15 cellular contexts compared by ENCODE assay signal in genomic region chr12:132156145-132156709, GRCh38. TPM values are rescaled to one million over a fixed set of nuclear protein-coding genes. Genes with fewer than 3 reads are reported as not detected.
DNase-seq lines count a peak whose midpoint lies in the region; ATAC-seq, FAIRE-seq and TF ChIP-seq lines count a peak whose summit lies in the region.
"Had no signal": no experiment of that assay in that cellular context is flagged by ENCODE, and none has a peak within 500 bp of the region (broad histone marks: within the 10 kb centered on the region; RNA-seq: fewer than 3 reads in every experiment).

No MANE protein-coding gene starts in this region.

- intact Hi-C loops in natural killer cell (cut with micrococcal nuclease) (loop anchor here (10.0 kb wide), 1 partner anchor 369 kb away; no protein-coding TSS in a partner anchor), GM12878 (cut with micrococcal nuclease; ENCODE audit: unreplicated experiment) (no loop called here), body of pancreas (cut with DNase I) (loop anchor here (10.0 kb wide), 1 partner anchor 459 kb away; the partner anchor contains the start of genes LRCOL1 and P2RX2), spleen (cut with DNase I; ENCODE audit: low total_unique reads) (loop anchor here (10.0 kb wide), 2 partner anchors 259 to 459 kb away; partner anchors contain the start of genes LRCOL1 and P2RX2)

- H3K4me1 Mint-ChIP-seq in natural killer cell treated with Interleukin-12 subunit alpha and Interleukin-12 subunit beta and Interleukin-15 and Interleukin-18, amount 100 ng/mL, for 72 hours (ENCODE audit: low read depth in 2 of 2), result no peaks in the 10 kb centered on the region
- peaks cover 0 to 5% of the 10 kb centered on the region in 2 donors for H3K4me1 Mint-ChIP-seq in natural killer cell

- no peaks in the 10 kb centered on the region for H3K79me2 ChIP-seq in GM12878 (ENCODE audit: control insufficient read depth, insufficient read depth, low read length)

- H3K27me3 ChIP-seq in GM12878 (replicated peaks in 1 of 2; ENCODE audit: control insufficient read depth in 2 of 2, insufficient read depth in 2 of 2, low read length in 1 of 2) (no peaks in the 10 kb centered on the region), body of pancreas (no peaks in the 10 kb centered on the region), spleen (replicated peaks in 1 of 7) (no peaks in the 10 kb centered on the region), SJCRH30 (no peaks in the 10 kb centered on the region)
- H3K27me3 ChIP-seq: BLaER1 had no signal

- in situ Hi-C loops in GM12878 (cut with MboI), result no loop called here

- peaks cover 8% of the 10 kb centered on the region for H3K9me3 ChIP-seq in GM12878 (replicated peaks; ENCODE audit: control insufficient read depth, insufficient read depth, low read length)
- no peaks in the 10 kb centered on the region for H3K9me3 ChIP-seq in body of pancreas
- no peaks in the 10 kb centered on the region for H3K9me3 ChIP-seq in spleen
- no peaks in the 10 kb centered on the region; the same call in 1 of the 2 replicates for H3K9me3 ChIP-seq in SJCRH30 (replicated peaks)
- H3K9me3 ChIP-seq: Caco-2 had no signal

- no peak overlapping the region for H3K27ac ChIP-seq in GM12878 (ENCODE audit: control insufficient read depth, insufficient read depth)
- no peak overlapping the region for H3K27ac ChIP-seq in body of pancreas
- no peak overlapping the region for H3K27ac ChIP-seq in spleen
- H3K27ac ChIP-seq in SJCRH30, result no peak overlapping the region
- H3K27ac ChIP-seq: BLaER1 had no signal

- H3K36me3 Mint-ChIP-seq in natural killer cell treated with Interleukin-12 subunit alpha and Interleukin-12 subunit beta and Interleukin-15 and Interleukin-18, amount 100 ng/mL, for 72 hours, result no peaks in the 10 kb centered on the region
- no peaks in the 10 kb centered on the region for H3K36me3 Mint-ChIP-seq in natural killer cell
- H3K36me3 Mint-ChIP-seq: CD8-positive, alpha-beta memory T cell had no signal

- H3K36me3 ChIP-seq in GM12878 (ENCODE audit: control insufficient read depth in 2 of 2, insufficient read depth in 2 of 2, low read length in 1 of 2) (peaks cover 3 to 12% of the 10 kb centered on the region in 2 experiments), body of pancreas (replicated peaks in 1 of 2; ENCODE audit: insufficient read depth in 1 of 2, low read depth in 2 of 2) (peaks cover 0 to 3% of the 10 kb centered on the region in 2 donors), spleen (peaks cover 0 to 18% (median 13%) of the 10 kb centered on the region in 6 donors), SJCRH30 (peaks cover 15% of the 10 kb centered on the region; the same call in 1 of the 2 replicates)

- 95% methylated on average over 7 of the region's 7 CpGs for WGBS in GM12878 (ENCODE audit: insufficient coverage, insufficient replicate concordance, low lambda C conversion rate, missing lambda C conversion rate)
- WGBS in body of pancreas, 2 donors, result 93 to 94% methylated on average over 7 of the region's 7 CpGs
- WGBS in spleen, 5 donors, result 94 to 98% (median 97%) methylated on average over 7 of the region's 7 CpGs

- TF ChIP-seq RAD21 in GM12878 (IDR thresholded peaks at IDR 0.05; ENCODE audit: insufficient read depth, low read depth, low read length), result no peak

- no peak overlapping the region for H2AFZ ChIP-seq in GM12878 (ENCODE audit: control insufficient read depth, low read depth, low read length)

- no peaks in the 10 kb centered on the region for H3K9me3 Mint-ChIP-seq in natural killer cell treated with Interleukin-12 subunit alpha and Interleukin-12 subunit beta and Interleukin-15 and Interleukin-18, amount 100 ng/mL, for 72 hours
- no peaks in the 10 kb centered on the region for H3K9me3 Mint-ChIP-seq in natural killer cell
- H3K9me3 Mint-ChIP-seq: CD8-positive, alpha-beta memory T cell had no signal

- POLR2A ChIA-PET in GM12878 (lab: Charles Lee), result no interaction called here

- no peak overlapping the region for H3K4me2 ChIP-seq in GM12878 (ENCODE audit: control insufficient read depth, insufficient read depth)
- H3K4me2 ChIP-seq: BLaER1 had no signal

- no peak overlapping the region for H3K27ac Mint-ChIP-seq in natural killer cell treated with Interleukin-12 subunit alpha and Interleukin-12 subunit beta and Interleukin-15 and Interleukin-18, amount 100 ng/mL, for 72 hours
- H3K27ac Mint-ChIP-seq in natural killer cell, result no peak overlapping the region
- H3K27ac Mint-ChIP-seq: CD8-positive, alpha-beta memory T cell had no signal

- no peaks in the 10 kb centered on the region for H3K4me1 ChIP-seq in GM12878 (ENCODE audit: control insufficient read depth, insufficient read depth, low read length)
- H3K4me1 ChIP-seq in body of pancreas, result peaks cover 8% of the 10 kb centered on the region
- H3K4me1 ChIP-seq in spleen, result peaks cover 7 to 17% (median 12%) of the 10 kb centered on the region in 6 donors
- H3K4me1 ChIP-seq in SJCRH30, result no peaks in the 10 kb centered on the region
- H3K4me1 ChIP-seq: Caco-2 had no signal

- FAIRE-seq in GM12878 (lab: Jason Lieb, UNC), result peak; percentile 73
- FAIRE-seq: H54 had no signal

- H3K9ac ChIP-seq in GM12878 (ENCODE audit: control insufficient read depth, insufficient read depth, low read length), result no peak overlapping the region
- H3K9ac ChIP-seq: BLaER1 had no signal

- TF ChIP-seq CTCF in natural killer cell (IDR thresholded peaks at IDR 0.05) (no peak), GM12878 (IDR thresholded peaks at IDR 0.05 in 2 of 3, conservative IDR thresholded peaks at IDR 0.05 in 1 of 3; ENCODE audit: control insufficient read depth in 2 of 3, extremely low read depth in 1 of 3, insufficient read depth in 1 of 3, low read depth in 3 of 3, low read length in 3 of 3) (no peak), body of pancreas (IDR thresholded peaks at IDR 0.05) (no peak), spleen (IDR thresholded peaks at IDR 0.05 in 8 of 11, conservative IDR thresholded peaks at IDR 0.05 in 3 of 11) (no peak)

- BruUV-seq in GM12878 (replicated peaks; lab: Mats Ljungman, UMichigan), result no TSS peak

- no peak overlapping the region for H3K4me3 Mint-ChIP-seq in natural killer cell treated with Interleukin-12 subunit alpha and Interleukin-12 subunit beta and Interleukin-15 and Interleukin-18, amount 100 ng/mL, for 72 hours
- no peak overlapping the region for H3K4me3 Mint-ChIP-seq in natural killer cell
- H3K4me3 Mint-ChIP-seq: CD8-positive, alpha-beta memory T cell had no signal

- TF ChIP-seq POLR2A in GM12878 (IDR thresholded peaks at IDR 0.05; ENCODE audit: low read depth, low read length), result no peak
- TF ChIP-seq POLR2A in erythroblast (IDR thresholded peaks at IDR 0.05; ENCODE audit: low read length), result no peak
- TF ChIP-seq POLR2A in body of pancreas (IDR thresholded peaks at IDR 0.05), result no peak
- no peak for TF ChIP-seq POLR2A in spleen (IDR thresholded peaks at IDR 0.05)

- H3K4me3 ChIP-seq in GM12878, result no peak overlapping the region
- H3K4me3 ChIP-seq in body of pancreas, result no peak overlapping the region
- no peak overlapping the region for H3K4me3 ChIP-seq in spleen
- H3K4me3 ChIP-seq in SJCRH30, result no peak overlapping the region
- H3K4me3 ChIP-seq: BLaER1 had no signal

- H4K20me1 ChIP-seq in GM12878 (ENCODE audit: control insufficient read depth, insufficient read depth), result peaks cover 3% of the 10 kb centered on the region; the same call in 1 of the 2 replicates

- CTCF ChIA-PET in GM12878 (lab: Yijun Ruan, JAX), result no interaction called here

- no peak for ATAC-seq in natural killer cell treated with Interleukin-12 subunit alpha and Interleukin-12 subunit beta and Interleukin-15 and Interleukin-18, amount 100 ng/mL, for 72 hours
- ATAC-seq in natural killer cell (no peak), GM12878 (no peak), body of pancreas (no peak)

- no peaks in the 10 kb centered on the region for H3K27me3 Mint-ChIP-seq in natural killer cell treated with Interleukin-12 subunit alpha and Interleukin-12 subunit beta and Interleukin-15 and Interleukin-18, amount 100 ng/mL, for 72 hours
- no peaks in the 10 kb centered on the region for H3K27me3 Mint-ChIP-seq in natural killer cell (ENCODE audit: low read depth in 2 of 2)
- H3K27me3 Mint-ChIP-seq: CD8-positive, alpha-beta memory T cell had no signal

- SMC1A ChIA-PET in GM12878 (lab: Charles Lee; ENCODE audit: uncharacterized antibody, unreplicated experiment), result no interaction called here

- DNase-seq in natural killer cell treated with Interleukin-12 subunit alpha and Interleukin-12 subunit beta and Interleukin-15 and Interleukin-18, amount 100 ng/mL, for 72 hours (ENCODE audit: low spot score), result peak; percentile 8
- DNase-seq in natural killer cell, result no peak
- no peak for DNase-seq in GM12878 (ENCODE audit: low read depth, low spot score)
- peak; percentile 41 to 60 for DNase-seq in erythroblast (lab: John Stamatoyannopoulos, UW)
- no peak for DNase-seq in body of pancreas
- no peak for DNase-seq in spleen
- DNase-seq in SJCRH30, result no peak
- DNase-seq: 8988T; AML-193; Caco-2; CD8-positive, alpha-beta memory T cell; DND-41; GDM1 had no signal

- RAD21 ChIA-PET in GM12878 (lab: Charles Lee; ENCODE audit: unreplicated experiment), result no interaction called here

- no peak for TF ChIP-seq EP300 in GM12878 (IDR thresholded peaks at IDR 0.05; ENCODE audit: borderline replicate concordance in 1 of 2, control insufficient read depth in 1 of 2, low read depth in 2 of 2, low read length in 2 of 2)

RNA-seq across cellular contexts. Expression of gene NOC4L, which starts 12.0 kb away (rescaled TPM):
- total RNA-seq in natural killer cell treated with Interleukin-12 subunit alpha and Interleukin-12 subunit beta and Interleukin-15 and Interleukin-18, amount 100 ng/mL, for 72 hours, result 10 to 100 TPM; 28.0 to 48.2 TPM
- 10 to 100 TPM; 21.0 to 30.2 (median 21.7) TPM for total RNA-seq in natural killer cell
- total RNA-seq in GM12878 (2013; cell fraction: nucleolus; rRNA removed), result 7.8 and 8.6 TPM in 2 replicates
- total RNA-seq in GM12878 (2014; rRNA removed), result 22.6 and 32.0 TPM in 2 replicates
- total RNA-seq in GM12878 (2014; rRNA removed; fragmentation: Illumina TruSeq; extraction: Trizol), result 4.7 and 7.4 TPM in 2 replicates
- 45.2 and 45.3 TPM in 2 replicates for total RNA-seq in GM12878 (2021)
- polyA plus RNA-seq in GM12878 (2011; ENCODE audit: low read depth), result 4.1 TPM
- 1.2 and 4.6 TPM in 2 replicates for polyA plus RNA-seq in GM12878 (2011; rRNA removed)
- 8.2 and 9.6 TPM in 2 replicates for polyA plus RNA-seq in GM12878 (2011; cell fraction: cytosol; rRNA removed)
- polyA plus RNA-seq in GM12878 (2011; cell fraction: nucleus; rRNA removed), result 20.7 and 33.0 TPM in 2 replicates
- polyA plus RNA-seq in GM12878 (2012), result 18.3 and 19.4 TPM in 2 replicates
- polyA plus RNA-seq in GM12878 (2014; fragmentation: Illumina TruSeq; extraction: Trizol), result 2.7 and 7.9 TPM in 2 replicates
- polyA plus RNA-seq in GM12878 (2014; fragmentation: Nextera tagmentation; extraction: Ambion mirVana), result 1 to 10 TPM in 1 of 2 experiments, under 1 TPM in 1; 0.72 to 3.7 TPM
- 22.6 and 32.9 TPM in 2 replicates for polyA plus RNA-seq in GM12878 (2014; rRNA removed)
- 10 to 100 TPM; 65.0 to 68.2 TPM for polyA plus RNA-seq in GM12878 (2016; fragmentation: Nextera tagmentation; extraction: Ambion mirVana)
- polyA minus RNA-seq in GM12878 (2011; rRNA and poly(A)+ RNA removed), result 2.0 and 5.5 TPM in 2 replicates
- polyA minus RNA-seq in GM12878 (2011; cell fraction: cytosol; rRNA and poly(A)+ RNA removed), result 9.8 and 12.6 TPM in 2 replicates
- 5.4 and 8.8 TPM in 2 replicates for polyA minus RNA-seq in GM12878 (2011; cell fraction: nucleus; rRNA and poly(A)+ RNA removed)
- total RNA-seq in body of pancreas, result 10 to 100 TPM; 10.9 to 18.1 TPM
- total RNA-seq in spleen, result 10 to 100 TPM in 6 of 7 donors, 1 to 10 TPM in 1; 8.3 to 18.7 (median 14.6) TPM
- 10 to 100 TPM; 25.2 to 38.6 (median 33.1) TPM for polyA plus RNA-seq in spleen
- total RNA-seq in SJCRH30 (2014; rRNA removed; shearing (Covaris generic)), result 14.3 and 15.4 TPM in 2 replicates

RNA-seq across cellular contexts. Expression of gene DDX51, which starts 12.1 kb away (rescaled TPM):
- total RNA-seq in natural killer cell treated with Interleukin-12 subunit alpha and Interleukin-12 subunit beta and Interleukin-15 and Interleukin-18, amount 100 ng/mL, for 72 hours, result 10 to 100 TPM; 29.5 to 83.7 TPM
- total RNA-seq in natural killer cell (10 to 100 TPM; 39.5 to 55.9 (median 54.2) TPM), GM12878 (2014; rRNA removed) (12.9 and 16.2 TPM in 2 replicates), GM12878 (2014; rRNA removed; fragmentation: Illumina TruSeq; extraction: Trizol) (7.5 and 8.1 TPM in 2 replicates), GM12878 (2021) (27.7 and 29.1 TPM in 2 replicates), body of pancreas (10 to 100 TPM; 16.1 to 27.4 TPM), spleen (10 to 100 TPM; 17.8 to 31.6 (median 19.4) TPM)
- 42.9 and 51.7 TPM in 2 replicates for total RNA-seq in GM12878 (2013; cell fraction: nucleolus; rRNA removed)
- 8.2 TPM for polyA plus RNA-seq in GM12878 (2011; ENCODE audit: low read depth)
- polyA plus RNA-seq in GM12878 (2011; rRNA removed) (4.6 and 9.4 TPM in 2 replicates), GM12878 (2014; fragmentation: Illumina TruSeq; extraction: Trizol) (7.3 and 10.5 TPM in 2 replicates), GM12878 (2014; fragmentation: Nextera tagmentation; extraction: Ambion mirVana) (1 to 10 TPM in 1 of 2 experiments, under 1 TPM in 1; 0.97 to 1.6 TPM), GM12878 (2014; rRNA removed) (24.9 and 26.7 TPM in 2 replicates), GM12878 (2016; fragmentation: Nextera tagmentation; extraction: Ambion mirVana) (10 to 100 TPM in 1 of 2 experiments, 1 to 10 TPM in 1; 1.7 to 10.3 TPM), spleen (10 to 100 TPM; 16.9 to 36.0 (median 19.5) TPM)
- 10.0 and 18.0 TPM in 2 replicates for polyA plus RNA-seq in GM12878 (2011; cell fraction: cytosol; rRNA removed)
- polyA plus RNA-seq in GM12878 (2011; cell fraction: nucleus; rRNA removed), result 71.9 and 97.4 TPM in 2 replicates
- 15.6 and 23.5 TPM in 2 replicates for polyA plus RNA-seq in GM12878 (2012)
- polyA minus RNA-seq in GM12878 (2011; rRNA and poly(A)+ RNA removed), result 8.0 and 11.4 TPM in 2 replicates
- polyA minus RNA-seq in GM12878 (2011; cell fraction: cytosol; rRNA and poly(A)+ RNA removed), result 6.0 and 6.7 TPM in 2 replicates
- 17.3 and 29.9 TPM in 2 replicates for polyA minus RNA-seq in GM12878 (2011; cell fraction: nucleus; rRNA and poly(A)+ RNA removed)
- total RNA-seq in SJCRH30 (2014; rRNA removed; shearing (Covaris generic)), result 12.0 and 12.5 TPM in 2 replicates

Comparison
In these comparisons a context has a peak if more than half of its experiments do, and no peak if none do; other contexts are left out.
1. DNase-seq: peak in natural killer cell treated with Interleukin-12 subunit alpha and Interleukin-12 subunit beta and Interleukin-15 and Interleukin-18, amount 100 ng/mL, for 72 hours (single experiment) and erythroblast (2 of 2); none in natural killer cell (single experiment), GM12878 (single experiment), body of pancreas (0 of 4), spleen (single experiment) and SJCRH30 (0 of 2).